ENCODE assay signal across 1 cellular context in genomic region chr1:160282807-160283206, GRCh38.
TF ChIP-seq lines count a peak whose summit lies in the region.

No MANE protein-coding gene starts in this region.

TF ChIP-seq in H1, 55 proteins besides CTCF, POLR2A, EP300 and RAD21:
- TF ChIP-seq RXRA (IDR thresholded peaks at IDR 0.05; ENCODE audit: insufficient read depth, low read depth, low read length), result no peak
- TF ChIP-seq ASH2L (IDR thresholded peaks at IDR 0.05; ENCODE audit: low read length), result no peak
TF ChIP-seq in H1: peak in this region for 0.
